Comparison of ENCODE assay signal across 20 cellular contexts in genomic region chr5:65010841-65011240, GRCh38.
"Had no signal": no experiment of that assay in that cellular context is flagged by ENCODE, and none has a peak within 500 bp of the region (broad histone marks: within the 10 kb centered on the region; RNA-seq: fewer than 3 reads in every experiment).

No MANE protein-coding gene starts in this region.

- H3K9me3 ChIP-seq: prostate gland, right atrium auricular region, sigmoid colon, spleen, thoracic aorta, tibial nerve, vagina had no signal

- H3K36me3 ChIP-seq: prostate gland, right atrium auricular region, sigmoid colon, spleen, thoracic aorta, vagina had no signal

- DNase-seq: dorsolateral prefrontal cortex; effector CD4-positive, alpha-beta T cell; head of caudate nucleus; hippocampal formation; mesenchymal stem cell; naive thymus-derived CD4-positive, alpha-beta T cell; nephron progenitor cell; nucleus accumbens; sigmoid colon; spleen; stimulated activated CD4-positive, alpha-beta T cell treated with anti-CD3 and anti-CD28 coated beads, Interleukin-4, amount 100 ng/mL, for 4 hours; stimulated activated naive CD8-positive, alpha-beta T cell treated with anti-CD3 and anti-CD28 coated beads, Interleukin-15, Interleukin-2, amounts not matched to agents 100 U/mL and 50 U/mL, for 24 hours; substantia nigra had no signal

- H3K4me1 ChIP-seq: prostate gland, right atrium auricular region, spleen had no signal

- H3K27ac Mint-ChIP-seq: mesothelial cell of epicardium; stimulated activated memory B cell treated with anti-CD40 and anti-IgM and Interleukin-4, amounts not matched to agents 10 μg/mL and 1 μg/mL and 100 μg/mL, for 72 hours had no signal

- H3K9me3 Mint-ChIP-seq: stimulated activated memory B cell treated with anti-CD40 and anti-IgM and Interleukin-4, amounts not matched to agents 10 μg/mL and 1 μg/mL and 100 μg/mL, for 72 hours had no signal

- H3K27ac ChIP-seq: dorsolateral prefrontal cortex, prostate gland, right atrium auricular region, spleen, thoracic aorta, tibial nerve, vagina had no signal

- H3K27me3 ChIP-seq: dorsolateral prefrontal cortex, right atrium auricular region, sigmoid colon, spleen, tibial nerve, vagina had no signal

- ATAC-seq: naive thymus-derived CD4-positive, alpha-beta T cell; stimulated activated memory B cell treated with anti-CD40 and anti-IgM and Interleukin-4, amounts not matched to agents 10 μg/mL and 1 μg/mL and 100 μg/mL, for 72 hours; stimulated activated naive CD8-positive, alpha-beta T cell treated with anti-CD3 and anti-CD28 coated beads, Interleukin-15, Interleukin-2, amounts not matched to agents 100 U/mL and 50 U/mL, for 24 hours had no signal

- H3K4me1 Mint-ChIP-seq: naive thymus-derived CD4-positive, alpha-beta T cell; stimulated activated memory B cell treated with anti-CD40 and anti-IgM and Interleukin-4, amounts not matched to agents 10 μg/mL and 1 μg/mL and 100 μg/mL, for 72 hours had no signal

- H3K4me3 ChIP-seq: dorsolateral prefrontal cortex, prostate gland, right atrium auricular region, sigmoid colon, spleen, thoracic aorta, tibial nerve, vagina had no signal

- H3K4me3 Mint-ChIP-seq: mesothelial cell of epicardium; naive thymus-derived CD4-positive, alpha-beta T cell; nephron progenitor cell; stimulated activated memory B cell treated with anti-CD40 and anti-IgM and Interleukin-4, amounts not matched to agents 10 μg/mL and 1 μg/mL and 100 μg/mL, for 72 hours had no signal

- H3K27me3 Mint-ChIP-seq: naive thymus-derived CD4-positive, alpha-beta T cell; stimulated activated memory B cell treated with anti-CD40 and anti-IgM and Interleukin-4, amounts not matched to agents 10 μg/mL and 1 μg/mL and 100 μg/mL, for 72 hours had no signal
